26 cellular contexts compared by ENCODE assay signal in the genomic region with DNA sequence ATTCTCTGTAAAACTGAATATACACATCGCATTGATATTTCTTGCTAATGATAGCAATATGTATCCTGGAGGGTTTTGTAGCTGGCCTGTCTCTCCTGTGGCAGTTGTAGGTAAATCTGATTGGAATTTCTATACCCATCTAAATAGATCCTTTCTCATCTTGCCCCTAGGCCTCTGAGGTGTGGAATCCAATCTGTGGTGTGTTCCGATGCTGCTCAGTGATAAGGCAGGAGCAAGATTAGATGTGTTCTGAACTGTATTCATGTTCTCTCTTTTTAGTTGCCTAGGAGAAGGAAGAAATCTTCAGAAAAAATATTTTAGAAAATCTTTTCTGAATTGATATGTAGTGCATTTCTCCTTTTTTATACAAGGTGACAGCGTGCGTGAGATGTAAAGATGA.
DNase-seq lines count a peak whose midpoint lies in the region; ATAC-seq, FAIRE-seq and TF ChIP-seq lines count a peak whose summit lies in the region.
"Had no signal": no experiment of that assay in that cellular context is flagged by ENCODE, and none has a peak within 500 bp of the region (broad histone marks: within the 10 kb centered on the region; RNA-seq: fewer than 3 reads in every experiment).

No MANE protein-coding gene starts in this region.

- peak overlapping the region; percentile 97 for H3K18ac ChIP-seq in IMR-90 (ENCODE audit: low read depth, low read length)

- BruUV-seq in IMR-90 (replicated peaks; lab: Mats Ljungman, UMichigan), result no TSS peak

- H3K14ac ChIP-seq in IMR-90 (replicated peaks; ENCODE audit: low read depth, low read length), result peak overlapping the region; percentile 30; the same call in 1 of the 2 replicates

- TF ChIP-seq CTCF in IMR-90 (conservative IDR thresholded peaks at IDR 0.05; ENCODE audit: low read depth, low read length), result no peak
- TF ChIP-seq CTCF in SK-N-SH (IDR thresholded peaks at IDR 0.05), result no peak
- no peak for TF ChIP-seq CTCF in foreskin keratinocyte (conservative IDR thresholded peaks at IDR 0.05)
- TF ChIP-seq CTCF in uterus (IDR thresholded peaks at IDR 0.05), result no peak
- TF ChIP-seq CTCF in WERI-Rb-1 (IDR thresholded peaks at IDR 0.05; ENCODE audit: low read depth, low read length), result no peak

- POLR2A ChIA-PET in IMR-90 (lab: Charles Lee; ENCODE audit: unreplicated experiment) (no interaction called here), SK-N-SH (lab: Yijun Ruan, JAX) (no interaction called here)

- H2AFZ ChIP-seq in IMR-90 (replicated peaks; ENCODE audit: low read length, poor library complexity), result no peak overlapping the region
- peak overlapping the region; percentile 60 for H2AFZ ChIP-seq in SK-N-SH (ENCODE audit: low read depth)
- H2AFZ ChIP-seq: PC-9 had no signal

- H3K4me1 ChIP-seq in IMR-90 (ENCODE audit: control insufficient read depth, insufficient read depth, low read length) (peaks cover 5% of the 10 kb centered on the region), SK-N-SH (ENCODE audit: control insufficient read depth in 1 of 2, insufficient read depth in 2 of 2, low read depth in 1 of 2, low read length in 1 of 2) (peaks cover 11 to 17% of the 10 kb centered on the region in 2 experiments; a peak in 3 of 4 replicates), foreskin keratinocyte (no peaks in the 10 kb centered on the region), uterus (no peaks in the 10 kb centered on the region)

- intact Hi-C loops in IMR-90 (cut with micrococcal nuclease) (loop anchor here (10.0 kb wide), 3 partner anchors 239 to 759 kb away; no protein-coding TSS in a partner anchor), uterus (cut with DNase I; ENCODE audit: low total_unique reads) (no loop called here)

- no peak for ATAC-seq in IMR-90 (ENCODE audit: low read depth)
- ATAC-seq in foreskin keratinocyte, result peak; percentile 12
- ATAC-seq: HCT116 had no signal

- no peaks in the 10 kb centered on the region for H3K79me2 ChIP-seq in SK-N-SH (ENCODE audit: insufficient read depth)

- CTCF ChIA-PET in IMR-90 (lab: Yijun Ruan, JAX), result no interaction called here
- CTCF ChIA-PET in SK-N-SH (lab: Yijun Ruan, JAX), result no interaction called here

- no peak overlapping the region for H3K9ac ChIP-seq in IMR-90 (ENCODE audit: low read depth, low read length)
- H3K9ac ChIP-seq in SK-N-SH, result no peak overlapping the region

- H4K5ac ChIP-seq in IMR-90 (ENCODE audit: low read depth, low read length), result peak overlapping the region; percentile 72

- H3K4me2 ChIP-seq in IMR-90 (ENCODE audit: low read depth, low read length) (no peak overlapping the region), SK-N-SH (peak overlapping the region; percentile 22; the same call in 1 of the 2 replicates)
- H3K4me2 ChIP-seq: PC-9 had no signal

- TF ChIP-seq POLR2A in IMR-90 (IDR thresholded peaks at IDR 0.05; ENCODE audit: low read depth, low read length) (no peak), uterus (IDR thresholded peaks at IDR 0.05) (no peak)

- H3K79me1 ChIP-seq in IMR-90 (ENCODE audit: low read depth in 1 of 2, low read length in 2 of 2), result no peaks in the 10 kb centered on the region

- no peaks in the 10 kb centered on the region for H3K9me2 ChIP-seq in SK-N-SH

- no peak for FAIRE-seq in urothelium cell line (lab: Jason Lieb, UNC)
- FAIRE-seq: GM12892, H1 had no signal

- TF ChIP-seq RAD21 in IMR-90 (IDR thresholded peaks at IDR 0.05; ENCODE audit: low read length), result no peak
- no peak for TF ChIP-seq RAD21 in SK-N-SH (IDR thresholded peaks at IDR 0.05; ENCODE audit: low read length)

- no peaks in the 10 kb centered on the region; the same call in 1 of the 2 replicates for H4K20me1 ChIP-seq in IMR-90 (ENCODE audit: insufficient read depth, low read length)
- no peaks in the 10 kb centered on the region for H4K20me1 ChIP-seq in SK-N-SH (ENCODE audit: insufficient read depth)

- peak overlapping the region; percentile 81 for H2BK120ac ChIP-seq in IMR-90 (ENCODE audit: low read depth, low read length)

- no peak overlapping the region for H3K27ac ChIP-seq in IMR-90 (ENCODE audit: insufficient read depth, low read length)
- H3K27ac ChIP-seq in SK-N-SH (ENCODE audit: low read depth in 2 of 2, low read length in 1 of 2), result peak overlapping the region; percentile 58 to 67
- H3K27ac ChIP-seq in foreskin keratinocyte, result no peak overlapping the region
- peak overlapping the region; percentile 11 to 14 for H3K27ac ChIP-seq in uterus
- H3K27ac ChIP-seq in WERI-Rb-1, result no peak overlapping the region
- H3K27ac ChIP-seq: PC-9, SK-N-MC had no signal

- no peaks in the 10 kb centered on the region; the same call in 1 of the 2 replicates for H3K9me1 ChIP-seq in IMR-90 (ENCODE audit: insufficient read depth, low read length)

- peaks cover 18% of the 10 kb centered on the region for H3F3A ChIP-seq in SK-N-SH (replicated peaks; ENCODE audit: insufficient read depth)

- no CpG with 5 or more reads among the region's 4 CpGs for WGBS in IMR-90 (ENCODE audit: extremely low coverage in 2 of 2, insufficient read length in 1 of 2), 2 experiments
- WGBS in SK-N-SH (ENCODE audit: low lambda C conversion rate), result 69% methylated on average over 4 of the region's 4 CpGs

- H3K27me3 ChIP-seq in IMR-90 (ENCODE audit: control insufficient read depth, insufficient read depth, low read length) (no peaks in the 10 kb centered on the region), SK-N-SH (ENCODE audit: insufficient read depth) (no peaks in the 10 kb centered on the region), foreskin keratinocyte (no peaks in the 10 kb centered on the region), uterus (no peaks in the 10 kb centered on the region), WERI-Rb-1 (ENCODE audit: insufficient read depth, low read depth, severe bottlenecking) (no peaks in the 10 kb centered on the region)
- H3K27me3 ChIP-seq: BE2C had no signal

- in situ Hi-C loops in IMR-90 (cut with MboI; ENCODE audit: low sequenced_read_pairs), result no loop called here

- H3K4me3 ChIP-seq in IMR-90 (ENCODE audit: insufficient read depth, low read depth, low read length), result no peak overlapping the region
- no peak overlapping the region for H3K4me3 ChIP-seq in SK-N-SH (ENCODE audit: low read depth in 2 of 2, low read length in 1 of 2)
- no peak overlapping the region for H3K4me3 ChIP-seq in uterus
- H3K4me3 ChIP-seq in WERI-Rb-1 (ENCODE audit: low read depth, low read length), result no peak overlapping the region
- H3K4me3 ChIP-seq: PC-9, SK-N-MC had no signal

- no peak for TF ChIP-seq EP300 in SK-N-SH (IDR thresholded peaks at IDR 0.05; ENCODE audit: borderline replicate concordance in 1 of 2, low read depth in 1 of 2, low read length in 1 of 2)

- H2BK15ac ChIP-seq in IMR-90 (ENCODE audit: low read depth, low read length), result peak overlapping the region; percentile 95

- no peaks in the 10 kb centered on the region for H3K36me3 ChIP-seq in IMR-90 (ENCODE audit: control insufficient read depth, insufficient read depth, low read length)
- H3K36me3 ChIP-seq in SK-N-SH (replicated peaks in 1 of 2; ENCODE audit: control insufficient read depth in 1 of 2, insufficient read depth in 2 of 2, low read length in 1 of 2), result no peaks in the 10 kb centered on the region
- H3K36me3 ChIP-seq in uterus, result no peaks in the 10 kb centered on the region
- no peaks in the 10 kb centered on the region for H3K36me3 ChIP-seq in WERI-Rb-1
- H3K36me3 ChIP-seq: BE2C had no signal

- H3K23ac ChIP-seq in IMR-90 (ENCODE audit: low read depth, low read length), result peak overlapping the region; percentile 28; the same call in 1 of the 2 replicates

- peak overlapping the region; percentile 60 for H2BK20ac ChIP-seq in IMR-90 (ENCODE audit: low read depth, low read length)

- peak overlapping the region; percentile 60 for H2BK5ac ChIP-seq in IMR-90 (ENCODE audit: low read depth, low read length, poor library complexity, severe bottlenecking)

- peak overlapping the region; percentile 52 to 75 for H4K8ac ChIP-seq in IMR-90 (ENCODE audit: low read depth in 2 of 2, low read length in 2 of 2)

- DNase-seq in IMR-90 (no peak), SK-N-SH (no peak), foreskin keratinocyte (no peak), uterus (no peak), urothelium cell line (ENCODE audit: low spot score) (no peak), WERI-Rb-1 (no peak), SIG-M5 treated with dmso at 0.1 percent for 504 hours (lab: John Stamatoyannopoulos, UW; ENCODE audit: unreplicated experiment) (no peak)
- DNase-seq: BE2C; CD8-positive, alpha-beta memory T cell; DMS153; DND-41; Karpas-422; NCI-H1092 treated with DMSO at 0.1 percent for 48 hours; NCI-H1436; NCI-H187; NCI-H446; NCI-H526; NCI-H82; NK-92 treated with Interleukin-12 subunit alpha and Interleukin-12 subunit beta, amount 100 ng/mL, for 24 hours; PC-9; RPMI8226; SHP77 had no signal

- peak overlapping the region; percentile 81; the same call in 1 of the 2 replicates for H4K91ac ChIP-seq in IMR-90 (ENCODE audit: insufficient read depth, low read depth, low read length)

- no peak overlapping the region for H2AK9ac ChIP-seq in IMR-90 (replicated peaks; ENCODE audit: low read depth, low read length, poor library complexity)

- 0 out of 2 replicates have a peak overlapping the region, but pooled peaks have one; percentile 35 for H3K56ac ChIP-seq in IMR-90 (ENCODE audit: extremely low read depth, insufficient read depth, low read length)

- H3K4ac ChIP-seq in IMR-90 (ENCODE audit: low read depth, low read length), result peak overlapping the region; percentile 55; the same call in 1 of the 2 replicates

- dilution Hi-C loops in IMR-90 (cut with HindIII; ENCODE audit: low sequenced_read_pairs, unreplicated experiment), result no loop called here

- H3K9me3 ChIP-seq in IMR-90 (ENCODE audit: control insufficient read depth, insufficient read depth, low read length) (no peaks in the 10 kb centered on the region), SK-N-SH (no peaks in the 10 kb centered on the region), uterus (no peaks in the 10 kb centered on the region), WERI-Rb-1 (ENCODE audit: severe bottlenecking) (no peaks in the 10 kb centered on the region)
- H3K9me3 ChIP-seq: BE2C had no signal

- peak overlapping the region; percentile 90; the same call in 1 of the 2 replicates for H2AK5ac ChIP-seq in IMR-90 (ENCODE audit: low read depth, low read length)

TF ChIP-seq in IMR-90, 13 proteins besides CTCF, POLR2A, EP300 and RAD21:
- TF ChIP-seq SMC3 (IDR thresholded peaks at IDR 0.05; ENCODE audit: low read depth, low read length) (no peak), FOS (IDR thresholded peaks at IDR 0.05; ENCODE audit: low read depth, low read length) (no peak), MAFK (IDR thresholded peaks at IDR 0.05; ENCODE audit: low read depth, low read length) (no peak)

Comparison
In these comparisons a context has a peak if more than half of its experiments do, and no peak if none do; other contexts are left out.
1. H3K27ac ChIP-seq: peak in SK-N-SH (2 of 2) and uterus (2 of 2); none in IMR-90 (single experiment), foreskin keratinocyte (single experiment) and WERI-Rb-1 (single experiment).